ENCODE assay signal across 1 cellular context in the genomic region with DNA sequence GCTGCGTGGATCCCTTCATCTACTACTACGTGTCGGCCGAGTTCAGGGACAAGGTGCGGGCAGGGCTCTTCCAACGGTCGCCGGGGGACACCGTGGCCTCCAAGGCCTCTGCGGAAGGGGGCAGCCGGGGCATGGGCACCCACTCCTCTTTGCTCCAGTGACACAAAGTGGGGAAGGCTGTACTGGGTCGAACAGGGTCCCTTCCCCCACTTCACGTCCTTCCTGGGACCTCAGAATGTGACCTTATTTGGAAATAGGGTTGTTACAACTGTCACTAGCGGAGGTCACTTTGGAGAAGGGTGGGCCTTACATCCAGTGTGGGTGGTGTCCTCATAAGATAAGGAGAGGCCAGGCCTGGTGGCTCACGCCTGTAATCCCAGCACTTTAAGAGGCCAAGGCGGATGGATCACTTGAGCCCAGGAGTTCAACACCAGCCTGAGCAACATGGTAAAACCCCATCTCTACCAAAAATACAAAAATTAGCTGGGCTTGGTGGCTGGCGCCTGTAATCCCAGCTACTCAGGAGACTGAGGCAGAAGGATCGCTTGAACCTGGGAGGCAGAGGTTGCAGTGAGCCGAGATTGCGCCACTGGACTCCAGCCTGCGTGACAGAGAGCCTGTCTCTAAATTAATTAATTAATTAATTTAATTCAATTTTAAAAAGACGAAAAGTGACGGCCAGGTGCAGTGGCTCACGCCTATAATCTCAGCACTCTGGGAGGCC.
TF ChIP-seq lines count a peak whose summit lies in the region.

No MANE protein-coding gene starts in this region.

TF ChIP-seq in K562, 482 proteins besides CTCF, POLR2A, EP300 and RAD21 (continued from another document and continues in another):
- TF ChIP-seq, protein P1, sequence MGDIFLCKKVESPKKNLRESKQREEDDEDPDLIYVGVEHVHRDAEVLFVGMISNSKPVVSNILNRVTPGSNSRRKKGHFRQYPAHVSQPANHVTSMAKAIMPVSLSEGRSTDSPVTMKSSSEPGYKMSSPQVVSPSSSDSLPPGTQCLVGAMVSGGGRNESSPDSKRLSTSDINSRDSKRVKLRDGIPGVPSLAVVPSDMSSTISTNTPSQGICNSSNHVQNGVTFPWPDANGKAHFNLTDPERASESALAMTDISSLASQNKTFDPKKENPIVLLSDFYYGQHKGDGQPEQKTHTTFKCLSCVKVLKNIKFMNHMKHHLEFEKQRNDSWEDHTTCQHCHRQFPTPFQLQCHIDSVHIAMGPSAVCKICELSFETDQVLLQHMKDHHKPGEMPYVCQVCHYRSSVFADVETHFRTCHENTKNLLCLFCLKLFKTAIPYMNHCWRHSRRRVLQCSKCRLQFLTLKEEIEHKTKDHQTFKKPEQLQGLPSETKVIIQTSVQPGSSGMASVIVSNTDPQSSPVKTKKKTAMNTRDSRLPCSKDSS (IDR thresholded peaks at IDR 0.05; ENCODE audit: low read depth, partially characterized antibody): no peak
- TF ChIP-seq KAT8 (IDR thresholded peaks at IDR 0.05; ENCODE audit: low read depth) (no peak), NCOR1 (IDR thresholded peaks at IDR 0.05) (peak; percentile 68), TRIM25 (IDR thresholded peaks at IDR 0.05; ENCODE audit: borderline replicate concordance) (no peak), PML (IDR thresholded peaks at IDR 0.05; ENCODE audit: low read length) (peak; percentile 22; the same call in 1 of the 2 replicates), ZSCAN32 (CRISPR knock-in tag; IDR thresholded peaks at IDR 0.05) (0 out of 2 replicates have a peak, but pooled peaks have one; percentile 48), SMAD1 (IDR thresholded peaks at IDR 0.05; ENCODE audit: low read depth, low read length, partially characterized antibody) (no peak), ZNF184 (CRISPR knock-in tag; IDR thresholded peaks at IDR 0.05) (no peak), FOXM1 (IDR thresholded peaks at IDR 0.05; ENCODE audit: low read depth) (no peak), FOXM1 (CRISPR knock-in tag; IDR thresholded peaks at IDR 0.05; ENCODE audit: low read depth) (no peak), RBM39 (optimal IDR thresholded peaks at IDR 0.05; ENCODE audit: low read depth, low read length) (no peak), ZNF324 (CRISPR knock-in tag; IDR thresholded peaks at IDR 0.05) (0 out of 2 replicates have a peak, but pooled peaks have one; percentile 25), MTA2 (IDR thresholded peaks at IDR 0.05; ENCODE audit: low read depth) (peak; percentile 46; the same call in 1 of the 2 replicates), ZMIZ1 (IDR thresholded peaks at IDR 0.05; ENCODE audit: low read depth in 2 of 2, low read length in 2 of 2) (no peak), ZNF133 (CRISPR knock-in tag; IDR thresholded peaks at IDR 0.05) (no peak), SMAD3 (CRISPR knock-in tag; conservative IDR thresholded peaks at IDR 0.05) (no peak), SMARCA4 (IDR thresholded peaks at IDR 0.05) (no peak), JUND (IDR thresholded peaks at IDR 0.05; ENCODE audit: borderline replicate concordance, low read depth, low read length) (peak; percentile 70; the same call in 1 of the 2 replicates), JUND (tag; IDR thresholded peaks at IDR 0.05; ENCODE audit: borderline replicate concordance, low read depth, low read length) (no peak; the same call in 2 of the 3 replicates), ZNF41 (CRISPR knock-in tag; conservative IDR thresholded peaks at IDR 0.05) (no peak), ZNF780A (CRISPR knock-in tag; IDR thresholded peaks at IDR 0.05) (no peak), GTF2B (IDR thresholded peaks at IDR 0.05; ENCODE audit: extremely low read depth, insufficient read length) (no peak), ZNF699 (CRISPR knock-in tag; IDR thresholded peaks at IDR 0.05; ENCODE audit: insufficient replicate concordance) (no peak), PTTG1 (tag; IDR thresholded peaks at IDR 0.05; ENCODE audit: low read depth) (no peak), ZNF589 (CRISPR knock-in tag; IDR thresholded peaks at IDR 0.05; ENCODE audit: low read depth) (peak; percentile 34), ZNF507 (tag; conservative IDR thresholded peaks at IDR 0.05) (no peak), KLF16 (IDR thresholded peaks at IDR 0.05) (peak; percentile 56; the same call in 1 of the 2 replicates), ERF (CRISPR knock-in tag; IDR thresholded peaks at IDR 0.05) (no peak), FOXJ2 (tag; IDR thresholded peaks at IDR 0.05) (no peak), HMGXB4 (CRISPR knock-in tag; IDR thresholded peaks at IDR 0.05) (no peak), HSF4 (CRISPR knock-in tag; IDR thresholded peaks at IDR 0.05; ENCODE audit: borderline replicate concordance) (no peak), NRF1 (conservative IDR thresholded peaks at IDR 0.05 in 1 of 2, IDR thresholded peaks at IDR 0.05 in 1 of 2) (peak in 1 of 2 experiments; percentile 29; a peak in 1 of 4 replicates), RNF2 (IDR thresholded peaks at IDR 0.05) (peak; percentile 94), SNRNP70 (optimal IDR thresholded peaks at IDR 0.05; ENCODE audit: low read depth, low read length) (no peak), ZBTB9 (CRISPR knock-in tag; IDR thresholded peaks at IDR 0.05) (no peak; the same call in none of the 2 replicates), ZEB2 (IDR thresholded peaks at IDR 0.05) (0 out of 2 replicates have a peak, but pooled peaks have one; percentile 43), HNRNPUL1 (IDR thresholded peaks at IDR 0.05; ENCODE audit: low read length) (no peak), NR2F6 (CRISPR knock-in tag; IDR thresholded peaks at IDR 0.05) (no peak), ZSCAN29 (IDR thresholded peaks at IDR 0.05) (no peak), HMG20A (CRISPR knock-in tag; conservative IDR thresholded peaks at IDR 0.05) (no peak)
- TF ChIP-seq, protein P2, sequence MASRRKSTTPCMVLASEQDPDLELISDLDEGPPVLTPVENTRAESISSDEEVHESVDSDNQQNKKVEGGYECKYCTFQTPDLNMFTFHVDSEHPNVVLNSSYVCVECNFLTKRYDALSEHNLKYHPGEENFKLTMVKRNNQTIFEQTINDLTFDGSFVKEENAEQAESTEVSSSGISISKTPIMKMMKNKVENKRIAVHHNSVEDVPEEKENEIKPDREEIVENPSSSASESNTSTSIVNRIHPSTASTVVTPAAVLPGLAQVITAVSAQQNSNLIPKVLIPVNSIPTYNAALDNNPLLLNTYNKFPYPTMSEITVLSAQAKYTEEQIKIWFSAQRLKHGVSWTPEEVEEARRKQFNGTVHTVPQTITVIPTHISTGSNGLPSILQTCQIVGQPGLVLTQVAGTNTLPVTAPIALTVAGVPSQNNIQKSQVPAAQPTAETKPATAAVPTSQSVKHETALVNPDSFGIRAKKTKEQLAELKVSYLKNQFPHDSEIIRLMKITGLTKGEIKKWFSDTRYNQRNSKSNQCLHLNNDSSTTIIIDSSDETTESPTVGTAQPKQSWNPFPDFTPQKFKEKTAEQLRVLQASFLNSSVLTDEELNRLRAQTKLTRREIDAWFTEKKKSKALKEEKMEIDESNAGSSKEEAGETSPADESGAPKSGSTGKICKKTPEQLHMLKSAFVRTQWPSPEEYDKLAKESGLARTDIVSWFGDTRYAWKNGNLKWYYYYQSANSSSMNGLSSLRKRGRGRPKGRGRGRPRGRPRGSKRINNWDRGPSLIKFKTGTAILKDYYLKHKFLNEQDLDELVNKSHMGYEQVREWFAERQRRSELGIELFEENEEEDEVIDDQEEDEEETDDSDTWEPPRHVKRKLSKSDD (conservative IDR thresholded peaks at IDR 0.05; ENCODE audit: low read length): no peak
- TF ChIP-seq, protein P3, sequence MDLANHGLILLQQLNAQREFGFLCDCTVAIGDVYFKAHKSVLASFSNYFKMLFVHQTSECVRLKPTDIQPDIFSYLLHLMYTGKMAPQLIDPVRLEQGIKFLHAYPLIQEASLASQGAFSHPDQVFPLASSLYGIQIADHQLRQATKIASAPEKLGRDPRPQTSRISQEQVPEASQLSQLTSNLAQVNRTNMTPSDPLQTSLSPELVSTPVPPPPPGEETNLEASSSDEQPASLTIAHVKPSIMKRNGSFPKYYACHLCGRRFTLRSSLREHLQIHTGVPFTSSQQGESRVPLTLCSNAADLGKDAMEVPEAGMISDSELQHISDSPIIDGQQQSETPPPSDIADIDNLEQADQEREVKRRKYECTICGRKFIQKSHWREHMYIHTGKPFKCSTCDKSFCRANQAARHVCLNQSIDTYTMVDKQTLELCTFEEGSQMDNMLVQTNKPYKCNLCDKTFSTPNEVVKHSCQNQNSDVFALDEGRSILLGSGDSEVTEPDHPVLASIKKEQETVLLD (IDR thresholded peaks at IDR 0.05): peak; percentile 63; the same call in 1 of the 2 replicates
- TF ChIP-seq, protein P4, sequence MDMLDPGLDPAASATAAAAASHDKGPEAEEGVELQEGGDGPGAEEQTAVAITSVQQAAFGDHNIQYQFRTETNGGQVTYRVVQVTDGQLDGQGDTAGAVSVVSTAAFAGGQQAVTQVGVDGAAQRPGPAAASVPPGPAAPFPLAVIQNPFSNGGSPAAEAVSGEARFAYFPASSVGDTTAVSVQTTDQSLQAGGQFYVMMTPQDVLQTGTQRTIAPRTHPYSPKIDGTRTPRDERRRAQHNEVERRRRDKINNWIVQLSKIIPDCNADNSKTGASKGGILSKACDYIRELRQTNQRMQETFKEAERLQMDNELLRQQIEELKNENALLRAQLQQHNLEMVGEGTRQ (CRISPR knock-in tag; IDR thresholded peaks at IDR 0.05): 0 out of 2 replicates have a peak, but pooled peaks have one; percentile 14
- TF ChIP-seq, protein P5, sequence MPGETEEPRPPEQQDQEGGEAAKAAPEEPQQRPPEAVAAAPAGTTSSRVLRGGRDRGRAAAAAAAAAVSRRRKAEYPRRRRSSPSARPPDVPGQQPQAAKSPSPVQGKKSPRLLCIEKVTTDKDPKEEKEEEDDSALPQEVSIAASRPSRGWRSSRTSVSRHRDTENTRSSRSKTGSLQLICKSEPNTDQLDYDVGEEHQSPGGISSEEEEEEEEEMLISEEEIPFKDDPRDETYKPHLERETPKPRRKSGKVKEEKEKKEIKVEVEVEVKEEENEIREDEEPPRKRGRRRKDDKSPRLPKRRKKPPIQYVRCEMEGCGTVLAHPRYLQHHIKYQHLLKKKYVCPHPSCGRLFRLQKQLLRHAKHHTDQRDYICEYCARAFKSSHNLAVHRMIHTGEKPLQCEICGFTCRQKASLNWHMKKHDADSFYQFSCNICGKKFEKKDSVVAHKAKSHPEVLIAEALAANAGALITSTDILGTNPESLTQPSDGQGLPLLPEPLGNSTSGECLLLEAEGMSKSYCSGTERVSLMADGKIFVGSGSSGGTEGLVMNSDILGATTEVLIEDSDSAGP (CRISPR knock-in tag; IDR thresholded peaks at IDR 0.05): no peak
